Comparison of ENCODE assay signal across 17 cellular contexts in the genomic region with DNA sequence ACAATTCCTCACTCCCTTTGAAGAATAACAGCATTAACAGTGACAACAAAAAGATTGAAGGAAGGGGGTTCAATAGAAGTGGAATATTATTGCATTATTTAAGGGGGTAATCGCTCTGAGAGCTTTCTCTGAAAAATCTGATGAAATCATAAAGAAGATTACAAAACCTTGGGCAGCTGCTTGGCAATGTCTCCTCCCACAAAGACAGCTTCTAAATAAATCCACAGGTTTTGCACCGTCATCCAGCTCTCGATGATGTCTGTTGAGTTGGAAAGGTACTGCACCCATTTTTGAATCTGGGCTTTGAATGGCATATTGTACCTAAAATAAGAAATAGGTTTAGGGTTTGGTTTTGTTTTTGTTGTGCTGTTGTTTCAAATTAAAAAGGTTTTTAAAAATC.
"Had no signal": no experiment of that assay in that cellular context is flagged by ENCODE, and none has a peak within 500 bp of the region (broad histone marks: within the 10 kb centered on the region; RNA-seq: fewer than 3 reads in every experiment).

No MANE protein-coding gene starts in this region.

- H3K27me3 ChIP-seq: dorsolateral prefrontal cortex, pancreas, suprapubic skin had no signal

- H3K36me3 ChIP-seq: pancreas, suprapubic skin had no signal

- H3K9me3 Mint-ChIP-seq: type B pancreatic cell had no signal

- H3K4me3 Mint-ChIP-seq: activated CD8-positive, alpha-beta memory T cell treated with anti-CD3 and anti-CD28 coated beads, Interleukin-2, amount 10 ng/mL, durations not matched to agents 7 days and 5 days; activated naive CD8-positive, alpha-beta T cell treated with anti-CD3 and anti-CD28 coated beads for 36 hours; neural crest cell; type B pancreatic cell had no signal

- H3K9me3 ChIP-seq: pancreas, suprapubic skin had no signal

- H3K27me3 Mint-ChIP-seq: activated CD8-positive, alpha-beta memory T cell treated with anti-CD3 and anti-CD28 coated beads, Interleukin-2, amount 10 ng/mL, durations not matched to agents 7 days and 5 days; activated naive CD8-positive, alpha-beta T cell treated with anti-CD3 and anti-CD28 coated beads for 36 hours had no signal

- H3K4me1 Mint-ChIP-seq: activated CD8-positive, alpha-beta memory T cell treated with anti-CD3 and anti-CD28 coated beads, Interleukin-2, amount 10 ng/mL, durations not matched to agents 7 days and 5 days; activated naive CD8-positive, alpha-beta T cell treated with anti-CD3 and anti-CD28 coated beads for 36 hours; neural crest cell had no signal

- DNase-seq: activated CD4-positive, alpha-beta T cell treated with anti-CD3 and anti-CD28 coated beads, Interleukin-2, amount 50 U/mL, for 48 hours; activated CD8-positive, alpha-beta memory T cell treated with anti-CD3 and anti-CD28 coated beads, Interleukin-2, amount 10 ng/mL, durations not matched to agents 7 days and 5 days; activated gamma-delta T cell treated with Interleukin-2 at 50 U/mL for 16 hours; activated naive CD8-positive, alpha-beta T cell treated with anti-CD3 and anti-CD28 coated beads for 36 hours; activated T-cell treated with anti-CD3 and anti-CD28 coated beads, Interleukin-2, amount 50 U/mL, for 48 hours; aorta; dorsolateral prefrontal cortex; hippocampal formation; left ventricle myocardium superior; mesenchymal stem cell; pancreas; stimulated activated CD4-positive, alpha-beta T cell treated with anti-CD3 and anti-CD28 coated beads, Interleukin-4, amount 100 ng/mL, for 1 hour; stimulated activated CD8-positive, alpha-beta memory T cell treated with anti-CD3 and anti-CD28 coated beads, Interleukin-4, amount 100 ng/mL, for 48 hours; stimulated activated naive CD8-positive, alpha-beta T cell treated with anti-CD3 and anti-CD28 coated beads, Interleukin-15, Interleukin-2, amounts not matched to agents 100 U/mL and 50 U/mL, for 24 hours had no signal

- H3K36me3 Mint-ChIP-seq: activated CD8-positive, alpha-beta memory T cell treated with anti-CD3 and anti-CD28 coated beads, Interleukin-2, amount 10 ng/mL, durations not matched to agents 7 days and 5 days; activated naive CD8-positive, alpha-beta T cell treated with anti-CD3 and anti-CD28 coated beads for 36 hours; type B pancreatic cell had no signal

- H3K27ac Mint-ChIP-seq: activated CD8-positive, alpha-beta memory T cell treated with anti-CD3 and anti-CD28 coated beads, Interleukin-2, amount 10 ng/mL, durations not matched to agents 7 days and 5 days; activated naive CD8-positive, alpha-beta T cell treated with anti-CD3 and anti-CD28 coated beads for 36 hours; type B pancreatic cell had no signal

- H3K4me3 ChIP-seq: dorsolateral prefrontal cortex, pancreas, suprapubic skin had no signal

- H3K4me1 ChIP-seq: pancreas, suprapubic skin had no signal

- H3K27ac ChIP-seq: pancreas, suprapubic skin had no signal
